In genomic region chr14:104161601-104162367, GRCh38 we compare ENCODE assay signal across 23 cellular contexts. TPM values are rescaled to one million over a fixed set of nuclear protein-coding genes. Genes with fewer than 3 reads are reported as not detected.
"Had no signal": no experiment of that assay in that cellular context is flagged by ENCODE, and none has a peak within 500 bp of the region (broad histone marks: within the 10 kb centered on the region; RNA-seq: fewer than 3 reads in every experiment).

No MANE protein-coding gene starts in this region.

- H3K27me3 Mint-ChIP-seq: activated CD4-positive, alpha-beta memory T cell treated with anti-CD3 and anti-CD28 coated beads, Interleukin-2, amount 10 ng/mL, durations not matched to agents 7 days and 5 days; activated CD8-positive, alpha-beta memory T cell treated with anti-CD3 and anti-CD28 coated beads, Interleukin-2, amount 10 ng/mL, durations not matched to agents 7 days and 5 days; activated naive CD8-positive, alpha-beta T cell treated with anti-CD3 and anti-CD28 coated beads, Interleukin-2, amount 10 ng/mL, durations not matched to agents 7 days and 5 days; dendritic cell treated with granulocyte-macrophage colony-stimulating factor and Interleukin-4, amounts not matched to agents 40 ng/mL and 50 ng/mL, for 4 days; progenitor cell of endocrine pancreas had no signal

- H3K36me3 ChIP-seq: cardiac muscle cell had no signal

- ATAC-seq: activated CD8-positive, alpha-beta memory T cell treated with anti-CD3 and anti-CD28 coated beads, Interleukin-2, amount 10 ng/mL, durations not matched to agents 7 days and 5 days; left ventricle myocardium superior; right cardiac atrium; stimulated activated naive CD8-positive, alpha-beta T cell treated with anti-CD3 and anti-CD28 coated beads, Interleukin-15, Interleukin-2, amounts not matched to agents 100 U/mL and 50 U/mL, for 24 hours had no signal

- H3K4me3 ChIP-seq: cardiac muscle cell, esophagus muscularis mucosa, tibial nerve had no signal

- H3K27ac ChIP-seq: cardiac muscle cell, esophagus muscularis mucosa, tibial nerve had no signal

- H3K4me3 Mint-ChIP-seq: activated CD4-positive, alpha-beta memory T cell treated with anti-CD3 and anti-CD28 coated beads, Interleukin-2, amount 10 ng/mL, durations not matched to agents 7 days and 5 days; activated CD8-positive, alpha-beta memory T cell treated with anti-CD3 and anti-CD28 coated beads, Interleukin-2, amount 10 ng/mL, durations not matched to agents 7 days and 5 days; activated naive CD8-positive, alpha-beta T cell treated with anti-CD3 and anti-CD28 coated beads, Interleukin-2, amount 10 ng/mL, durations not matched to agents 7 days and 5 days; dendritic cell treated with granulocyte-macrophage colony-stimulating factor and Interleukin-4, amounts not matched to agents 40 ng/mL and 50 ng/mL, for 4 days; immature natural killer cell; nephron progenitor cell had no signal

- H3K4me1 ChIP-seq: esophagus muscularis mucosa, tibial nerve had no signal

- FAIRE-seq: urothelium cell line had no signal

- H3K4me1 Mint-ChIP-seq: activated CD4-positive, alpha-beta memory T cell treated with anti-CD3 and anti-CD28 coated beads, Interleukin-2, amount 10 ng/mL, durations not matched to agents 7 days and 5 days; activated CD8-positive, alpha-beta memory T cell treated with anti-CD3 and anti-CD28 coated beads, Interleukin-2, amount 10 ng/mL, durations not matched to agents 7 days and 5 days; activated naive CD8-positive, alpha-beta T cell treated with anti-CD3 and anti-CD28 coated beads, Interleukin-2, amount 10 ng/mL, durations not matched to agents 7 days and 5 days; immature natural killer cell had no signal

- H3K27me3 ChIP-seq: cardiac muscle cell, tibial nerve had no signal

- H3K9me3 Mint-ChIP-seq: activated CD4-positive, alpha-beta memory T cell treated with anti-CD3 and anti-CD28 coated beads, Interleukin-2, amount 10 ng/mL, durations not matched to agents 7 days and 5 days; activated naive CD8-positive, alpha-beta T cell treated with anti-CD3 and anti-CD28 coated beads, Interleukin-2, amount 10 ng/mL, durations not matched to agents 7 days and 5 days; dendritic cell treated with granulocyte-macrophage colony-stimulating factor and Interleukin-4, amounts not matched to agents 40 ng/mL and 50 ng/mL, for 4 days; immature natural killer cell; nephron progenitor cell had no signal

- H3K36me3 Mint-ChIP-seq: activated CD8-positive, alpha-beta memory T cell treated with anti-CD3 and anti-CD28 coated beads, Interleukin-2, amount 10 ng/mL, durations not matched to agents 7 days and 5 days; activated naive CD8-positive, alpha-beta T cell treated with anti-CD3 and anti-CD28 coated beads, Interleukin-2, amount 10 ng/mL, durations not matched to agents 7 days and 5 days; immature natural killer cell had no signal

- DNase-seq: activated CD4-positive, alpha-beta memory T cell treated with anti-CD3 and anti-CD28 coated beads, Interleukin-2, amount 10 ng/mL, durations not matched to agents 7 days and 5 days; activated CD4-positive, alpha-beta T cell treated with anti-CD3 and anti-CD28 coated beads for 48 hours; activated CD4-positive, CD25-positive, alpha-beta regulatory T cell; activated CD8-positive, alpha-beta memory T cell treated with anti-CD3 and anti-CD28 coated beads, Interleukin-2, amount 10 ng/mL, durations not matched to agents 7 days and 5 days; activated naive CD4-positive, alpha-beta T cell; activated naive CD8-positive, alpha-beta T cell treated with anti-CD3 and anti-CD28 coated beads, Interleukin-2, amount 10 ng/mL, durations not matched to agents 7 days and 5 days; amygdala; effector CD8-positive, alpha-beta T cell; immature natural killer cell; kidney glomerular epithelial cell; left ventricle myocardium superior; nephron progenitor cell; right cardiac atrium; stimulated activated naive CD8-positive, alpha-beta T cell treated with anti-CD3 and anti-CD28 coated beads, Interleukin-15, Interleukin-2, amounts not matched to agents 100 U/mL and 50 U/mL, for 24 hours; substantia nigra had no signal

- H3K27ac Mint-ChIP-seq: activated CD4-positive, alpha-beta memory T cell treated with anti-CD3 and anti-CD28 coated beads, Interleukin-2, amount 10 ng/mL, durations not matched to agents 7 days and 5 days; activated CD8-positive, alpha-beta memory T cell treated with anti-CD3 and anti-CD28 coated beads, Interleukin-2, amount 10 ng/mL, durations not matched to agents 7 days and 5 days; activated naive CD8-positive, alpha-beta T cell treated with anti-CD3 and anti-CD28 coated beads, Interleukin-2, amount 10 ng/mL, durations not matched to agents 7 days and 5 days; dendritic cell treated with granulocyte-macrophage colony-stimulating factor and Interleukin-4, amounts not matched to agents 40 ng/mL and 50 ng/mL, for 4 days; immature natural killer cell; nephron progenitor cell; progenitor cell of endocrine pancreas had no signal

- H3K9me3 ChIP-seq: esophagus muscularis mucosa, tibial nerve had no signal

RNA-seq across cellular contexts. Expression of gene KIF26A, which starts 23.4 kb away (rescaled TPM):
- total RNA-seq: myocyte, osteoblast had no signal
- polyA plus RNA-seq: immature natural killer cell had no signal
